ENCODE assay signal across 13 cellular contexts in genomic region chr9:87290241-87290700, GRCh38.
DNase-seq lines count a peak whose midpoint lies in the region; ATAC-seq, FAIRE-seq and TF ChIP-seq lines count a peak whose summit lies in the region.
"Had no signal": no experiment of that assay in that cellular context is flagged by ENCODE, and none has a peak within 500 bp of the region (broad histone marks: within the 10 kb centered on the region; RNA-seq: fewer than 3 reads in every experiment).

No MANE protein-coding gene starts in this region.

- TF ChIP-seq RAD21 in GM12878 (IDR thresholded peaks at IDR 0.05; ENCODE audit: insufficient read depth, low read depth, low read length) = 0 out of 2 replicates have a peak, but pooled peaks have one; percentile 2

- H3K9me3 ChIP-seq in GM12878 (replicated peaks; ENCODE audit: control insufficient read depth, insufficient read depth, low read length) = no peaks in the 10 kb centered on the region
- H3K9me3 ChIP-seq: BLaER1 had no signal

- H3K4me3 ChIP-seq in AG04449 (ENCODE audit: low read depth, low read length) (no peak overlapping the region), GM12878 (no peak overlapping the region)
- H3K4me3 ChIP-seq: BLaER1 had no signal

- CTCF ChIA-PET in AG04449 (lab: Yijun Ruan, JAX) = interaction anchor here (0.8 to 2.3 kb wide), 8 partner anchors 9 to 857 kb away, joined by 3 to 7 read pairs (median 4); no protein-coding TSS in a partner anchor
- CTCF ChIA-PET in GM12878 (lab: Yijun Ruan, JAX) = no interaction called here

- ATAC-seq in GM12878 = peak; percentile 56; the same call in 2 of the 3 replicates
- no peak for ATAC-seq in HG02798 (IDR thresholded peaks at IDR 0.05; ENCODE audit: poor library complexity, unreplicated experiment)
- no peak for ATAC-seq in GM21367 (IDR thresholded peaks at IDR 0.05; ENCODE audit: unreplicated experiment)
- ATAC-seq in HG03432 (IDR thresholded peaks at IDR 0.05; ENCODE audit: unreplicated experiment) = no peak
- ATAC-seq in HG02678 (IDR thresholded peaks at IDR 0.05; ENCODE audit: unreplicated experiment) = no peak
- ATAC-seq: stimulated activated naive CD8-positive, alpha-beta T cell treated with anti-CD3 and anti-CD28 coated beads, Interleukin-15, amount 100 ng/mL, for 72 hours had no signal

- H3K27ac Mint-ChIP-seq in HFFc6 = peak overlapping the region; percentile 84
- H3K27ac Mint-ChIP-seq: immature natural killer cell; stimulated activated naive CD8-positive, alpha-beta T cell treated with anti-CD3 and anti-CD28 coated beads, Interleukin-15, amount 100 ng/mL, for 72 hours had no signal

- intact Hi-C loops in GM12878 (cut with micrococcal nuclease; ENCODE audit: unreplicated experiment) = no loop called here

- no peaks in the 10 kb centered on the region for H3K79me2 ChIP-seq in GM12878 (ENCODE audit: control insufficient read depth, insufficient read depth, low read length)

- peaks cover 46% of the 10 kb centered on the region for H3K4me1 Mint-ChIP-seq in HFFc6 (ENCODE audit: low read depth)
- H3K4me1 Mint-ChIP-seq: immature natural killer cell; stimulated activated naive CD8-positive, alpha-beta T cell treated with anti-CD3 and anti-CD28 coated beads, Interleukin-15, amount 100 ng/mL, for 72 hours had no signal

- no peak for TF ChIP-seq POLR2A in GM12878 (IDR thresholded peaks at IDR 0.05; ENCODE audit: low read depth, low read length)

- H3K9me3 Mint-ChIP-seq in HFFc6 = peaks cover 8% of the 10 kb centered on the region

- H3K4me3 Mint-ChIP-seq in HFFc6 = peak overlapping the region; percentile 61
- H3K4me3 Mint-ChIP-seq: immature natural killer cell; stimulated activated naive CD8-positive, alpha-beta T cell treated with anti-CD3 and anti-CD28 coated beads, Interleukin-15, amount 100 ng/mL, for 72 hours had no signal

- no peaks in the 10 kb centered on the region for H3K27me3 ChIP-seq in GM12878 (replicated peaks in 1 of 2; ENCODE audit: control insufficient read depth in 2 of 2, insufficient read depth in 2 of 2, low read length in 1 of 2)
- H3K27me3 ChIP-seq: BLaER1 had no signal

- POLR2A ChIA-PET in AG04449 (lab: Yijun Ruan, JAX) = interaction anchor here (0.6 to 1.7 kb wide), 6 partner anchors 10 to 343 kb away, joined by 3 to 13 read pairs (median 6); partner anchors contain the start of gene GAS1
- POLR2A ChIA-PET in GM12878 (lab: Charles Lee) = no interaction called here

- no peak overlapping the region for H3K4me2 ChIP-seq in GM12878 (ENCODE audit: control insufficient read depth, insufficient read depth)
- H3K4me2 ChIP-seq: BLaER1 had no signal

- DNase-seq in AG04449 (ENCODE audit: low read depth, low spot score) (no peak), HFFc6 (peak; percentile 48), GM12878 (ENCODE audit: low read depth, low spot score) (no peak), left kidney (ENCODE audit: low read depth, low spot score) (peak; percentile 18)
- DNase-seq: immature natural killer cell; stimulated activated CD4-positive, alpha-beta T cell treated with anti-CD3 and anti-CD28 coated beads, Interleukin-4, amount 100 ng/mL, for 1 hour; stimulated activated naive CD8-positive, alpha-beta T cell treated with anti-CD3 and anti-CD28 coated beads, Interleukin-15, amount 100 ng/mL, for 72 hours had no signal

- no peaks in the 10 kb centered on the region for H3K27me3 Mint-ChIP-seq in HFFc6 (ENCODE audit: insufficient read depth)

- no peaks in the 10 kb centered on the region for H3K4me1 ChIP-seq in GM12878 (ENCODE audit: control insufficient read depth, insufficient read depth, low read length)
- H3K4me1 ChIP-seq: BLaER1 had no signal

- in situ Hi-C loops in GM12878 (cut with MboI) = no loop called here

- H3K36me3 ChIP-seq in GM12878 (ENCODE audit: control insufficient read depth in 2 of 2, insufficient read depth in 2 of 2, low read length in 1 of 2) = no peaks in the 10 kb centered on the region
- H3K36me3 ChIP-seq: BLaER1 had no signal

- peak; percentile 54 for TF ChIP-seq CTCF in AG04449 (IDR thresholded peaks at IDR 0.05; ENCODE audit: insufficient read depth, low read length, missing control alignments)
- peak; percentile 70 for TF ChIP-seq CTCF in HFFc6 (IDR thresholded peaks at IDR 0.05)
- TF ChIP-seq CTCF in GM12878 (IDR thresholded peaks at IDR 0.05 in 2 of 3, conservative IDR thresholded peaks at IDR 0.05 in 1 of 3; ENCODE audit: control insufficient read depth in 2 of 3, extremely low read depth in 1 of 3, insufficient read depth in 1 of 3, low read depth in 3 of 3, low read length in 3 of 3) = peak in 2 of 3 experiments; percentile 17 to 24; a peak in 2 of 6 replicates

- H3K9ac ChIP-seq in GM12878 (ENCODE audit: control insufficient read depth, insufficient read depth, low read length) = no peak overlapping the region
- H3K9ac ChIP-seq: BLaER1 had no signal

- RAD21 ChIA-PET in GM12878 (lab: Charles Lee; ENCODE audit: unreplicated experiment) = no interaction called here

- SMC1A ChIA-PET in GM12878 (lab: Charles Lee; ENCODE audit: uncharacterized antibody, unreplicated experiment) = no interaction called here

- no peak overlapping the region for H2AFZ ChIP-seq in GM12878 (ENCODE audit: control insufficient read depth, low read depth, low read length)

- no peaks in the 10 kb centered on the region for H4K20me1 ChIP-seq in GM12878 (ENCODE audit: control insufficient read depth, insufficient read depth)
- H4K20me1 ChIP-seq: BLaER1 had no signal

- BruUV-seq in GM12878 (replicated peaks; lab: Mats Ljungman, UMichigan) = no TSS peak

- 20% methylated on average over 2 of the region's 2 CpGs for WGBS in GM12878 (ENCODE audit: insufficient coverage, insufficient replicate concordance, low lambda C conversion rate, missing lambda C conversion rate)

- TF ChIP-seq EP300 in GM12878 (IDR thresholded peaks at IDR 0.05; ENCODE audit: borderline replicate concordance in 1 of 2, control insufficient read depth in 1 of 2, low read depth in 2 of 2, low read length in 2 of 2) = no peak

- FAIRE-seq in GM12878 (lab: Jason Lieb, UNC) = no peak
- FAIRE-seq: GM19239 had no signal

- H3K27ac ChIP-seq in GM12878 (ENCODE audit: control insufficient read depth, insufficient read depth) = no peak overlapping the region
- H3K27ac ChIP-seq: BLaER1 had no signal

- peaks cover 10% of the 10 kb centered on the region for H3K36me3 Mint-ChIP-seq in HFFc6 (ENCODE audit: low read depth)
- H3K36me3 Mint-ChIP-seq: immature natural killer cell had no signal

TF ChIP-seq in GM12878, 131 proteins besides CTCF, POLR2A, EP300 and RAD21:
- TF ChIP-seq ZNF207 (IDR thresholded peaks at IDR 0.05; ENCODE audit: borderline replicate concordance) (no peak), HDAC2 (IDR thresholded peaks at IDR 0.05) (no peak), EED (IDR thresholded peaks at IDR 0.05; ENCODE audit: low read depth) (no peak), E2F8 (IDR thresholded peaks at IDR 0.05; ENCODE audit: low read depth, partially characterized antibody) (no peak), SPI1 (IDR thresholded peaks at IDR 0.05; ENCODE audit: borderline replicate concordance, insufficient read depth, low read depth, low read length) (no peak), ATF3 (IDR thresholded peaks at IDR 0.05; ENCODE audit: borderline replicate concordance, extremely low read depth, low read depth, low read length) (no peak), CHD4 (IDR thresholded peaks at IDR 0.05) (no peak), RELB (IDR thresholded peaks at IDR 0.05; ENCODE audit: low read depth) (no peak), NR2C1 (IDR thresholded peaks at IDR 0.05) (no peak), SMARCA5 (IDR thresholded peaks at IDR 0.05) (no peak), RFX5 (IDR thresholded peaks at IDR 0.05; ENCODE audit: low read depth, low read length) (no peak)

Comparison
In these comparisons a context has a peak if more than half of its experiments do, and no peak if none do; other contexts are left out.
1. DNase-seq: peak in HFFc6 (single experiment) and left kidney (single experiment); none in AG04449 (single experiment) and GM12878 (single experiment).
2. Peak in every context shown above with its lines, with median percentiles within 50 percentile points of each other: CTCF ChIP-seq.